Comparison of ENCODE assay signal across 34 cellular contexts in genomic region chr18:37852464-37852863, GRCh38.
"Had no signal": no experiment of that assay in that cellular context is flagged by ENCODE, and none has a peak within 500 bp of the region (broad histone marks: within the 10 kb centered on the region; RNA-seq: fewer than 3 reads in every experiment).

No MANE protein-coding gene starts in this region.

- FAIRE-seq: astrocyte, bronchial epithelial cell had no signal

- DNase-seq: activated effector memory CD4-positive, alpha-beta T cell treated with anti-CD3 and anti-CD28 coated beads, Interleukin-2, amount 50 U/mL, for 16 hours; activated effector memory CD4-positive, alpha-beta T cell treated with Interleukin-2 at 50 U/mL for 16 hours; activated gamma-delta T cell; activated gamma-delta T cell treated with Interleukin-2 at 50 U/mL for 16 hours; activated naive CD4-positive, alpha-beta T cell; activated naive CD4-positive, alpha-beta T cell treated with anti-CD3 and anti-CD28 coated beads for 36 hours; activated naive CD4-positive, alpha-beta T cell treated with anti-CD3 and anti-CD28 coated beads, Interleukin-2, amount 10 ng/mL, durations not matched to agents 7 days and 5 days; activated naive CD4-positive, alpha-beta T cell treated with anti-CD3 and anti-CD28 coated beads, Interleukin-2, amount 50 U/mL, for 16 hours; activated naive CD4-positive, alpha-beta T cell treated with Interleukin-2 at 50 U/mL for 16 hours; activated naive CD8-positive, alpha-beta T cell treated with anti-CD3 and anti-CD28 coated beads for 36 hours; activated naive CD8-positive, alpha-beta T cell treated with anti-CD3 and anti-CD28 coated beads, Interleukin-2, amount 10 ng/mL, durations not matched to agents 7 days and 5 days; activated naive CD8-positive, alpha-beta T cell treated with anti-CD3 and anti-CD28 coated beads, Interleukin-2, amount 50 U/mL, for 24 hours; activated T-cell treated with anti-CD3 and anti-CD28 coated beads, Interleukin-2, amount 50 U/mL, for 1 hour; activated T-cell treated with anti-CD3 and anti-CD28 coated beads, Interleukin-2, amount 50 U/mL, for 24 hours; activated T-cell treated with anti-CD3 and anti-CD28 coated beads, Interleukin-2, amount 50 U/mL, for 4 hours; activated T-cell treated with anti-CD3 and anti-CD28 coated beads, Interleukin-2, amount 50 U/mL, for 48 hours; activated T-cell treated with anti-CD3 and anti-CD28 coated beads, Interleukin-2, amount 50 U/mL, for 72 hours; adrenal gland; amniotic stem cell; amygdala; anterior cingulate cortex; aorta; body of pancreas; brain microvascular endothelial cell; caudate nucleus; central memory CD4-positive, alpha-beta T cell; cerebellar nuclear complex had no signal

- H3K9me3 ChIP-seq: adrenal gland, ascending aorta, body of pancreas, breast epithelium had no signal

- H3K36me3 ChIP-seq: adrenal gland, ascending aorta, brain microvascular endothelial cell, breast epithelium, cardiac muscle cell had no signal

- H3K4me1 ChIP-seq: adrenal gland, ascending aorta, body of pancreas, breast epithelium had no signal

- H3K27ac ChIP-seq: adrenal gland, ascending aorta, body of pancreas, brain microvascular endothelial cell, breast epithelium, cardiac muscle cell had no signal

- H3K4me3 ChIP-seq: adrenal gland, ascending aorta, body of pancreas, breast epithelium, cardiac muscle cell had no signal

- ATAC-seq: activated naive CD4-positive, alpha-beta T cell treated with anti-CD3 and anti-CD28 coated beads, Interleukin-2, amount 50 U/mL, for 72 hours; activated naive CD8-positive, alpha-beta T cell treated with anti-CD3 and anti-CD28 coated beads, Interleukin-2, amount 50 U/mL, for 24 hours; activated T-cell treated with anti-CD3 and anti-CD28 coated beads, Interleukin-2, amount 50 U/mL, for 4 hours; activated T-cell treated with anti-CD3 and anti-CD28 coated beads, Interleukin-2, amount 50 U/mL, for 72 hours; activated T-helper 17 cell treated with anti-CD3 and anti-CD28 coated beads, Interleukin-2, amount 50 U/mL, for 72 hours; body of pancreas had no signal

- H3K27me3 ChIP-seq: adrenal gland, ascending aorta, body of pancreas, brain microvascular endothelial cell, breast epithelium, cardiac muscle cell had no signal
